Comparison of ENCODE assay signal across 17 cellular contexts in genomic region chr5:57211039-57211438, GRCh38. TPM values are rescaled to one million over a fixed set of nuclear protein-coding genes. Genes with fewer than 3 reads are reported as not detected.
DNase-seq lines count a peak whose midpoint lies in the region; ATAC-seq, FAIRE-seq and TF ChIP-seq lines count a peak whose summit lies in the region.
"Had no signal": no experiment of that assay in that cellular context is flagged by ENCODE, and none has a peak within 500 bp of the region (broad histone marks: within the 10 kb centered on the region; RNA-seq: fewer than 3 reads in every experiment).

No MANE protein-coding gene starts in this region.

- peak overlapping the region; percentile 5; the same call in 1 of the 2 replicates for H3K4me2 ChIP-seq in HepG2 (ENCODE audit: low read depth, low read length)

- 95% methylated on average over 5 of the region's 5 CpGs for WGBS in HepG2 (ENCODE audit: low lambda C conversion rate)
- 89% methylated on average over 4 of the region's 5 CpGs for WGBS in right lobe of liver (ENCODE audit: insufficient coverage, low coverage, low lambda C conversion rate, missing lambda C conversion rate)
- WGBS in aorta, 2 donors = 86 to 89% methylated on average over 5 of the region's 5 CpGs

- BruUV-seq in HepG2 (replicated peaks; lab: Mats Ljungman, UMichigan) = no TSS peak

- no peak for FAIRE-seq in HepG2 (lab: Jason Lieb, UNC)
- FAIRE-seq: A204.1, G401.6, GM19239 had no signal

- TF ChIP-seq CTCF in HepG2 (CRISPR knock-in tag; IDR thresholded peaks at IDR 0.05) (no peak), right lobe of liver (IDR thresholded peaks at IDR 0.05) (no peak)

- H3K36me3 ChIP-seq in HepG2 (replicated peaks in 1 of 2; ENCODE audit: control insufficient read depth in 1 of 2, insufficient read depth in 2 of 2, low read length in 2 of 2) (peaks cover 5 to 26% of the 10 kb centered on the region in 2 experiments), right lobe of liver (peaks cover 0 to 20% (median 9%) of the 10 kb centered on the region in 4 donors), aorta (ENCODE audit: control insufficient read depth in 1 of 2, insufficient read depth in 2 of 2, low read length in 1 of 2) (no peaks in the 10 kb centered on the region)
- H3K36me3 ChIP-seq: colonic mucosa had no signal

- peak overlapping the region; percentile 31 for H3K27ac Mint-ChIP-seq in activated CD4-positive, alpha-beta T cell treated with anti-CD3 and anti-CD28 coated beads for 36 hours
- H3K27ac Mint-ChIP-seq in activated CD4-positive, alpha-beta T cell treated with anti-CD3 and anti-CD28 coated beads, Interleukin-2, amount 10 ng/mL, durations not matched to agents 7 days and 5 days = no peak overlapping the region

- H3K4me3 ChIP-seq in HepG2 (replicated peaks in 1 of 3; ENCODE audit: insufficient read depth in 1 of 3, low read depth in 2 of 3, low read length in 3 of 3) (no peak overlapping the region), right lobe of liver (no peak overlapping the region), aorta (ENCODE audit: low read length in 2 of 2) (no peak overlapping the region)
- H3K4me3 ChIP-seq: colonic mucosa, HAP-1, lung, SJSA1 had no signal

- H4K20me1 ChIP-seq in HepG2 (ENCODE audit: insufficient read depth, low read length) = peaks cover 54% of the 10 kb centered on the region

- no peaks in the 10 kb centered on the region for H3K27me3 Mint-ChIP-seq in activated CD4-positive, alpha-beta T cell treated with anti-CD3 and anti-CD28 coated beads for 36 hours
- H3K27me3 Mint-ChIP-seq in activated CD4-positive, alpha-beta T cell treated with anti-CD3 and anti-CD28 coated beads, Interleukin-2, amount 10 ng/mL, durations not matched to agents 7 days and 5 days = no peaks in the 10 kb centered on the region

- H3K36me3 Mint-ChIP-seq in activated CD4-positive, alpha-beta T cell treated with anti-CD3 and anti-CD28 coated beads for 36 hours (ENCODE audit: low read depth) = peaks cover 41% of the 10 kb centered on the region
- peaks cover 51% of the 10 kb centered on the region for H3K36me3 Mint-ChIP-seq in activated CD4-positive, alpha-beta T cell treated with anti-CD3 and anti-CD28 coated beads, Interleukin-2, amount 10 ng/mL, durations not matched to agents 7 days and 5 days (ENCODE audit: low read depth)

- ATAC-seq in activated CD4-positive, alpha-beta T cell treated with anti-CD3 and anti-CD28 coated beads for 36 hours = no peak
- ATAC-seq in HepG2 (no peak; the same call in 2 of the 3 replicates), right lobe of liver (no peak), left lobe of liver (peak; percentile 14), aorta (ENCODE audit: low FRiP score) (peak; percentile 25), HG02970 (IDR thresholded peaks at IDR 0.05; ENCODE audit: low FRiP score, unreplicated experiment) (no peak)

- H3K27me3 ChIP-seq in HepG2 (ENCODE audit: control insufficient read depth in 1 of 2, insufficient read depth in 2 of 2, low read length in 2 of 2) (no peaks in the 10 kb centered on the region), right lobe of liver (no peaks in the 10 kb centered on the region), aorta (ENCODE audit: control insufficient read depth in 1 of 2, insufficient read depth in 2 of 2, low read length in 1 of 2) (no peaks in the 10 kb centered on the region)
- H3K27me3 ChIP-seq: colonic mucosa, SJSA1 had no signal

- H3K27ac ChIP-seq in HepG2 (ENCODE audit: extremely low read length, insufficient read depth, low read length) (no peak overlapping the region), right lobe of liver (no peak overlapping the region), aorta (ENCODE audit: low read depth in 1 of 2, low read length in 2 of 2) (no peak overlapping the region)
- H3K27ac ChIP-seq: colonic mucosa, SJSA1 had no signal

- POLR2A ChIA-PET in activated CD4-positive, alpha-beta T cell treated with anti-CD3 and anti-CD28 coated beads for 36 hours (lab: Charles Lee) = no interaction called here
- POLR2A ChIA-PET in activated CD4-positive, alpha-beta T cell treated with anti-CD3 and anti-CD28 coated beads, Interleukin-2, amount 10 ng/mL, durations not matched to agents 7 days and 5 days (lab: Charles Lee) = no interaction called here
- POLR2A ChIA-PET in HepG2 (lab: Yijun Ruan, JAX) = no interaction called here

- no peak for TF ChIP-seq RAD21 in HepG2 (CRISPR knock-in tag; IDR thresholded peaks at IDR 0.05)

- no peak overlapping the region for H3K9ac ChIP-seq in HepG2 (ENCODE audit: insufficient read depth, low read depth, low read length)

- CTCF ChIA-PET in activated CD4-positive, alpha-beta T cell treated with anti-CD3 and anti-CD28 coated beads for 36 hours (lab: Charles Lee) = no interaction called here
- CTCF ChIA-PET in activated CD4-positive, alpha-beta T cell treated with anti-CD3 and anti-CD28 coated beads, Interleukin-2, amount 10 ng/mL, durations not matched to agents 7 days and 5 days (lab: Charles Lee) = no interaction called here
- CTCF ChIA-PET in HepG2 (lab: Yijun Ruan, JAX; ENCODE audit: low intra/inter-chr PET ratio, low total read pairs) = no interaction called here

- peaks cover 98% of the 10 kb centered on the region for H3K79me2 ChIP-seq in HepG2 (ENCODE audit: insufficient read depth, low read length)

- intact Hi-C loops in activated CD4-positive, alpha-beta T cell treated with anti-CD3 and anti-CD28 coated beads for 36 hours (cut with DNase I, micrococcal nuclease) = no loop called here
- intact Hi-C loops in HepG2 (cut with micrococcal nuclease; ENCODE audit: unreplicated experiment) = no loop called here
- intact Hi-C loops in right lobe of liver (cut with DNase I) = no loop called here
- intact Hi-C loops in aorta (cut with DNase I) = no loop called here

- H3K4me1 ChIP-seq in HepG2 (ENCODE audit: insufficient read depth, low read length) (peaks cover 41% of the 10 kb centered on the region), right lobe of liver (no peaks in the 10 kb centered on the region), aorta (ENCODE audit: control insufficient read depth in 1 of 2, insufficient read depth in 2 of 2, low read length in 2 of 2) (no peaks in the 10 kb centered on the region)
- H3K4me1 ChIP-seq: colonic mucosa, HAP-1 had no signal

- no peak for TF ChIP-seq POLR2A in HepG2 (IDR thresholded peaks at IDR 0.05; ENCODE audit: insufficient read depth in 1 of 2, low read depth in 2 of 2, low read length in 2 of 2)
- no peak for TF ChIP-seq POLR2A in right lobe of liver (IDR thresholded peaks at IDR 0.05)

- DNase-seq in activated CD4-positive, alpha-beta T cell treated with anti-CD3 and anti-CD28 coated beads for 36 hours = no peak
- no peak for DNase-seq in activated CD4-positive, alpha-beta T cell treated with anti-CD3 and anti-CD28 coated beads, Interleukin-2, amount 10 ng/mL, durations not matched to agents 7 days and 5 days
- DNase-seq in HepG2 (ENCODE audit: low spot score) (no peak), right lobe of liver (no peak), left lobe of liver (ENCODE audit: low spot score) (no peak), aorta (no peak), T1000 (lab: John Stamatoyannopoulos, UW) (no peak)
- DNase-seq: activated CD4-positive, CD25-positive, alpha-beta regulatory T cell; colonic mucosa; NCI-H748 treated with DMSO at 0.1 percent for 48 hours had no signal

- in situ Hi-C loops in HepG2 (cut with HindIII; ENCODE audit: extremely low pct_ligation_motif_present, low pct_unique_long_range_greater_than_20kb) = loop anchor here (10.0 kb wide), 1 partner anchor 306 kb away; the partner anchor contains the start of gene SETD9

- peaks cover 78% of the 10 kb centered on the region for H3K4me1 Mint-ChIP-seq in activated CD4-positive, alpha-beta T cell treated with anti-CD3 and anti-CD28 coated beads for 36 hours
- peaks cover 56% of the 10 kb centered on the region for H3K4me1 Mint-ChIP-seq in activated CD4-positive, alpha-beta T cell treated with anti-CD3 and anti-CD28 coated beads, Interleukin-2, amount 10 ng/mL, durations not matched to agents 7 days and 5 days

- H2AFZ ChIP-seq in HepG2 (ENCODE audit: low read length) = no peak overlapping the region

- no peaks in the 10 kb centered on the region for H3K9me3 Mint-ChIP-seq in activated CD4-positive, alpha-beta T cell treated with anti-CD3 and anti-CD28 coated beads for 36 hours (ENCODE audit: low read depth)
- H3K9me3 Mint-ChIP-seq in activated CD4-positive, alpha-beta T cell treated with anti-CD3 and anti-CD28 coated beads, Interleukin-2, amount 10 ng/mL, durations not matched to agents 7 days and 5 days = no peaks in the 10 kb centered on the region

- TF ChIP-seq EP300 in HepG2 (IDR thresholded peaks at IDR 0.05; ENCODE audit: low read depth in 2 of 2, low read length in 2 of 2) (no peak), HepG2 (CRISPR knock-in tag; IDR thresholded peaks at IDR 0.05; ENCODE audit: borderline replicate concordance) (no peak)

- no peaks in the 10 kb centered on the region for H3K9me3 ChIP-seq in HepG2 (ENCODE audit: low read length)
- no peaks in the 10 kb centered on the region for H3K9me3 ChIP-seq in right lobe of liver
- no peaks in the 10 kb centered on the region for H3K9me3 ChIP-seq in aorta (ENCODE audit: control insufficient read depth, low read length)
- H3K9me3 ChIP-seq: colonic mucosa, SJSA1 had no signal

- H3K4me3 Mint-ChIP-seq in activated CD4-positive, alpha-beta T cell treated with anti-CD3 and anti-CD28 coated beads for 36 hours = no peak overlapping the region
- H3K4me3 Mint-ChIP-seq in activated CD4-positive, alpha-beta T cell treated with anti-CD3 and anti-CD28 coated beads, Interleukin-2, amount 10 ng/mL, durations not matched to agents 7 days and 5 days = no peak overlapping the region

RNA-seq across cellular contexts. Expression of gene GPBP1, which starts 37.2 kb away (rescaled TPM):
- total RNA-seq in activated CD4-positive, alpha-beta T cell treated with anti-CD3 and anti-CD28 coated beads for 36 hours = 100 to 1,000 TPM in 1 of 2 experiments, 10 to 100 TPM in 1; 91.8 to 116 TPM
- 100 to 1,000 TPM in 1 of 2 experiments, 10 to 100 TPM in 1; 86.4 to 104 TPM for total RNA-seq in activated CD4-positive, alpha-beta T cell treated with anti-CD3 and anti-CD28 coated beads, Interleukin-2, amount 10 ng/mL, durations not matched to agents 7 days and 5 days
- 72.2 and 101 TPM in 2 replicates for total RNA-seq in HepG2 (2016; rRNA removed; fragmentation: Illumina TruSeq; extraction: Trizol)
- 66.3 and 69.1 TPM in 2 replicates for total RNA-seq in HepG2 (2016; cell fraction: cytosol; rRNA removed; fragmentation: Illumina TruSeq; extraction: Trizol; ENCODE audit: low read depth)
- 70.0 and 97.0 TPM in 2 replicates for total RNA-seq in HepG2 (2016; cell fraction: insoluble cytoplasmic fraction; rRNA removed; fragmentation: Illumina TruSeq; extraction: Trizol)
- 43.3 and 49.9 TPM in 2 replicates for total RNA-seq in HepG2 (2016; cell fraction: membrane; rRNA removed; fragmentation: Illumina TruSeq; extraction: Trizol)
- total RNA-seq in HepG2 (2016; cell fraction: nucleus; rRNA removed; fragmentation: Illumina TruSeq; extraction: Trizol) = 71.5 and 77.9 TPM in 2 replicates
- polyA plus RNA-seq in HepG2 (2011; rRNA removed) = 22.4 and 27.1 TPM in 2 replicates
- 8.1 and 15.4 TPM in 2 replicates for polyA plus RNA-seq in HepG2 (2011; cell fraction: cytosol; rRNA removed)
- polyA plus RNA-seq in HepG2 (2011; cell fraction: nucleus; rRNA removed) = 13.5 and 16.6 TPM in 2 replicates
- polyA plus RNA-seq in HepG2 (2012) = 37.4 and 42.2 TPM in 2 replicates
- polyA plus RNA-seq in HepG2 (2016; cell fraction: cytosol; fragmentation: Illumina TruSeq; extraction: Trizol; ENCODE audit: low read depth) = 2.8 and 3.5 TPM in 2 replicates
- polyA plus RNA-seq in HepG2 (2016; cell fraction: insoluble cytoplasmic fraction; fragmentation: Illumina TruSeq; extraction: Trizol; ENCODE audit: low read depth) = 68.2 and 77.7 TPM in 2 replicates
- polyA plus RNA-seq in HepG2 (2016; cell fraction: membrane; fragmentation: Illumina TruSeq; extraction: Trizol; ENCODE audit: low read depth) = 12.7 and 15.4 TPM in 2 replicates
- 97.7 and 101 TPM in 2 replicates for polyA plus RNA-seq in HepG2 (2016; cell fraction: nucleus; fragmentation: Illumina TruSeq; extraction: Trizol; ENCODE audit: insufficient read depth, low read depth)
- polyA minus RNA-seq in HepG2 (2011; rRNA and poly(A)+ RNA removed; ENCODE audit: low replicate concordance) = 7.1 and 12.3 TPM in 2 replicates
- 23.4 and 24.7 TPM in 2 replicates for polyA minus RNA-seq in HepG2 (2011; cell fraction: cytosol; rRNA and poly(A)+ RNA removed)
- polyA minus RNA-seq in HepG2 (2011; cell fraction: nucleus; rRNA and poly(A)+ RNA removed) = 86.4 and 87.5 TPM in 2 replicates
- total RNA-seq in right lobe of liver = 10 to 100 TPM; 19.5 to 28.2 (median 24.9) TPM
- total RNA-seq in left lobe of liver = 20.5 TPM
- 10 to 100 TPM; 63.0 to 79.0 TPM for total RNA-seq in aorta
- polyA plus RNA-seq in aorta = 10 to 100 TPM; 35.6 to 42.5 TPM

Comparison
In these comparisons a context has a peak if more than half of its experiments do, and no peak if none do; other contexts are left out.
1. ATAC-seq: peak in left lobe of liver (single experiment) and aorta (single experiment); none in activated CD4-positive, alpha-beta T cell treated with anti-CD3 and anti-CD28 coated beads for 36 hours (single experiment), HepG2 (single experiment), right lobe of liver (0 of 4) and HG02970 (single experiment).